Comparison of ENCODE assay signal across 12 cellular contexts in the genomic region with DNA sequence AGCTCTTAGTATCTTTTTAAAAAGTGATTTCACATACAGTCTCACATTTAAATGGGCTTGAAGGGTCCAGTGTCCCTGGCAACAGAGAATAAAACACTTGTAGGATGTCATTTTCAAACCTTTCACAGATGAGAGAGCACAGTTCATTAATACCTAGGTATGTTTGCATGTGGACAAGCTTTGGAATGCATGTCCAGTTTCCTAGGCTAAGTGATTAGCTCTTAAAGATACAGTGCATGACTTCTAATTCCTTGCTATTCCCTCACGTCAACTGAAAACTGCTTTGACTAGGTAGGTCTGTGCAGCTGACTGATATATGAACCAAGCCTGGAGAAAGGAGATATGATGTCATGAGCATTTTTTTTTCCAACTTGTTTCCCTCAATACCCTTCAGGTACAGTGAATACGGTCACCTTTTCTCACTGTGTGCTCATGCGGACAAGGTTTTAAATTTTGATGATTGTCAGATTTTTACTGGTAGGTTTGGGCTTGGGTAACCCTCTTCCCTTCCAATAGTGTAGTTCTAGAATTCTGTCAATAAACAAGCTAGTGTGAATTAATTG. TPM values are rescaled to one million over a fixed set of nuclear protein-coding genes. Genes with fewer than 3 reads are reported as not detected.
DNase-seq lines count a peak whose midpoint lies in the region; ATAC-seq and TF ChIP-seq lines count a peak whose summit lies in the region.
"Had no signal": no experiment of that assay in that cellular context is flagged by ENCODE, and none has a peak within 500 bp of the region (broad histone marks: within the 10 kb centered on the region; RNA-seq: fewer than 3 reads in every experiment).

No MANE protein-coding gene starts in this region.

- H3K4me1 Mint-ChIP-seq in activated naive CD4-positive, alpha-beta T cell treated with anti-CD3 and anti-CD28 coated beads, Interleukin-2, amount 10 ng/mL, durations not matched to agents 7 days and 5 days = peaks cover 65% of the 10 kb centered on the region

- peaks cover 5% of the 10 kb centered on the region for H3K9me3 Mint-ChIP-seq in activated naive CD4-positive, alpha-beta T cell treated with anti-CD3 and anti-CD28 coated beads, Interleukin-2, amount 10 ng/mL, durations not matched to agents 7 days and 5 days

- H3K27ac Mint-ChIP-seq in activated naive CD4-positive, alpha-beta T cell treated with anti-CD3 and anti-CD28 coated beads, Interleukin-2, amount 10 ng/mL, durations not matched to agents 7 days and 5 days = peak overlapping the region; percentile 91

- no peaks in the 10 kb centered on the region for H3K27me3 ChIP-seq in uterus
- H3K27me3 ChIP-seq: esophagus squamous epithelium had no signal

- DNase-seq in activated naive CD4-positive, alpha-beta T cell treated with anti-CD3 and anti-CD28 coated beads, Interleukin-2, amount 10 ng/mL, durations not matched to agents 7 days and 5 days = no peak
- no peak for DNase-seq in activated naive CD4-positive, alpha-beta T cell treated with anti-CD3 and anti-CD28 coated beads, Interleukin-2, amount 50 U/mL, for 16 hours
- DNase-seq in NCI-H526 treated with DMSO at 0.1 percent for 48 hours (lab: John Stamatoyannopoulos, UW) (peak; percentile 47), glomerular visceral epithelial cell (ENCODE audit: extremely low spot score) (peak; percentile 8), uterus (no peak), occipital lobe (lab: John Stamatoyannopoulos, UW) (no peak), coronary artery (ENCODE audit: low spot score) (no peak)
- DNase-seq: esophagus squamous epithelium, NCI-H1417, NCI-H69 had no signal

- H3K4me3 ChIP-seq in uterus (no peak overlapping the region), coronary artery (no peak overlapping the region)
- H3K4me3 ChIP-seq: esophagus squamous epithelium had no signal

- no peak for ATAC-seq in esophagus mucosa
- ATAC-seq: Right ventricle myocardium inferior had no signal

- no peak overlapping the region for H3K4me3 Mint-ChIP-seq in activated naive CD4-positive, alpha-beta T cell treated with anti-CD3 and anti-CD28 coated beads, Interleukin-2, amount 10 ng/mL, durations not matched to agents 7 days and 5 days

- intact Hi-C loops in uterus (cut with DNase I; ENCODE audit: low total_unique reads) = no loop called here

- no peaks in the 10 kb centered on the region for H3K9me3 ChIP-seq in uterus
- H3K9me3 ChIP-seq: esophagus squamous epithelium had no signal

- no peak for TF ChIP-seq POLR2A in uterus (IDR thresholded peaks at IDR 0.05)

- H3K4me1 ChIP-seq in uterus = no peaks in the 10 kb centered on the region
- H3K4me1 ChIP-seq: esophagus squamous epithelium had no signal

- no peaks in the 10 kb centered on the region for H3K36me3 ChIP-seq in uterus

- CTCF ChIA-PET in activated naive CD4-positive, alpha-beta T cell treated with anti-CD3 and anti-CD28 coated beads, Interleukin-2, amount 10 ng/mL, durations not matched to agents 7 days and 5 days (lab: Charles Lee) = interaction anchor here (0.6 to 2.7 kb wide), 11 partner anchors 17 to 265 kb away, joined by 3 to 34 read pairs (median 3); a partner anchor contains a TSS

- no peak for TF ChIP-seq CTCF in uterus (IDR thresholded peaks at IDR 0.05)
- no peak for TF ChIP-seq CTCF in coronary artery (IDR thresholded peaks at IDR 0.05)

- H3K36me3 Mint-ChIP-seq in activated naive CD4-positive, alpha-beta T cell treated with anti-CD3 and anti-CD28 coated beads, Interleukin-2, amount 10 ng/mL, durations not matched to agents 7 days and 5 days = peaks cover 82% of the 10 kb centered on the region

- H3K27ac ChIP-seq in uterus (no peak overlapping the region), coronary artery (no peak overlapping the region)
- H3K27ac ChIP-seq: esophagus squamous epithelium had no signal

- H3K27me3 Mint-ChIP-seq in activated naive CD4-positive, alpha-beta T cell treated with anti-CD3 and anti-CD28 coated beads, Interleukin-2, amount 10 ng/mL, durations not matched to agents 7 days and 5 days = no peaks in the 10 kb centered on the region

RNA-seq across cellular contexts. Expression of a gene that starts 41.6 kb away (rescaled TPM):
- total RNA-seq in esophagus mucosa (30.0 TPM), uterus (100 to 1,000 TPM in 2 of 4 donors, 10 to 100 TPM in 2; 59.2 to 204 (median 85.2) TPM), occipital lobe (213 TPM)

Comparison
In these comparisons a context has a peak if more than half of its experiments do, and no peak if none do; other contexts are left out.
1. DNase-seq: peak in NCI-H526 treated with DMSO at 0.1 percent for 48 hours (single experiment) and glomerular visceral epithelial cell (single experiment); none in activated naive CD4-positive, alpha-beta T cell treated with anti-CD3 and anti-CD28 coated beads, Interleukin-2, amount 10 ng/mL, durations not matched to agents 7 days and 5 days (single experiment), activated naive CD4-positive, alpha-beta T cell treated with anti-CD3 and anti-CD28 coated beads, Interleukin-2, amount 50 U/mL, for 16 hours (single experiment), uterus (0 of 2), occipital lobe (single experiment) and coronary artery (single experiment).